ENCODE assay signal across 1 cellular context in the genomic region with DNA sequence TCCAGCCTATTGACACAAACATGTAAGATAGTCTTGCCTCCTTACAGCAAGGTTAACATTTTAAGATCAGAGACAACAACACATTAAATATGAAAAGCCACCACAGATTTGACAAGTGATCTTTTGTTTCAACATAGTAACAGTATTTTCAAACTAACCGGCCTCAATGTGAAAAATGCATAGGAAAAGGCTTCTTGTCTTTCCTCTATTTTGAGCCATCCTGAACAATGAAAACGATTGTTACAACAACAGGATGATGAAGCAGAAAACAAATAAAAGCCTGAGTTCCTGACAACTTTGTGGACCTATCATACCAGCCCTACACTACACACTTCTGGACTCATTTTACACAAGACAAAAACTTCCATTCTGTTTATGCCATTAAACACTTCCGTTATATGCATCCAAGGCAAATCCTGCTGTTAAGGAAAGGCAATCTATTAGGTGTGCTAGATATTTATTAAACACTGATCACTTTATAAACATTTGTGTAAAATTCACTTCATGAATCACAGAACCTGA.
TF ChIP-seq lines count a peak whose summit lies in the region.

No MANE protein-coding gene starts in this region.

TF ChIP-seq in HepG2, 621 proteins besides CTCF, POLR2A, EP300 and RAD21 (continued from another document):
- TF ChIP-seq, protein P1, sequence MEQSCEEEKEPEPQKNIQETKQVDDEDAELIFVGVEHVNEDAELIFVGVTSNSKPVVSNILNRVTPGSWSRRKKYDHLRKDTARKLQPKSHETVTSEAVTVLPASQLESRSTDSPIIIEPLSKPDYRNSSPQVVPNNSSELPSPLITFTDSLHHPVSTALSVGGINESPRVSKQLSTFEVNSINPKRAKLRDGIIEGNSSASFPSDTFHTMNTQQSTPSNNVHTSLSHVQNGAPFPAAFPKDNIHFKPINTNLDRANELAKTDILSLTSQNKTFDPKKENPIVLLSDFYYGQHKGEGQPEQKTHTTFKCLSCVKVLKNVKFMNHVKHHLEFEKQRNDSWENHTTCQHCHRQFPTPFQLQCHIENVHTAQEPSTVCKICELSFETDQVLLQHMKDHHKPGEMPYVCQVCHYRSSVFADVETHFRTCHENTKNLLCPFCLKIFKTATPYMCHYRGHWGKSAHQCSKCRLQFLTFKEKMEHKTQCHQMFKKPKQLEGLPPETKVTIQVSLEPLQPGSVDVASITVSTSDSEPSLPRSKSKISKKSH (CRISPR knock-in tag; IDR thresholded peaks at IDR 0.05; ENCODE audit: borderline replicate concordance): no peak
- no peak for TF ChIP-seq HNF4A (CRISPR knock-in tag; IDR thresholded peaks at IDR 0.05)
- TF ChIP-seq RFX5 (IDR thresholded peaks at IDR 0.05; ENCODE audit: low read depth, low read length): no peak
- TF ChIP-seq MAFK (conservative IDR thresholded peaks at IDR 0.05 in 1 of 2, IDR thresholded peaks at IDR 0.05 in 1 of 2; ENCODE audit: low read length in 2 of 2): peak; percentile 30 to 36; a peak in 1 of 4 replicates
- TF ChIP-seq, protein P2, sequence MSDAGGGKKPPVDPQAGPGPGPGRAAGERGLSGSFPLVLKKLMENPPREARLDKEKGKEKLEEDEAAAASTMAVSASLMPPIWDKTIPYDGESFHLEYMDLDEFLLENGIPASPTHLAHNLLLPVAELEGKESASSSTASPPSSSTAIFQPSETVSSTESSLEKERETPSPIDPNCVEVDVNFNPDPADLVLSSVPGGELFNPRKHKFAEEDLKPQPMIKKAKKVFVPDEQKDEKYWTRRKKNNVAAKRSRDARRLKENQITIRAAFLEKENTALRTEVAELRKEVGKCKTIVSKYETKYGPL (CRISPR knock-in tag; IDR thresholded peaks at IDR 0.05): no peak
- TF ChIP-seq ETV6 (CRISPR knock-in tag; conservative IDR thresholded peaks at IDR 0.05): no peak
- TF ChIP-seq ZNF44 (CRISPR knock-in tag; IDR thresholded peaks at IDR 0.05): no peak
- TF ChIP-seq YEATS2 (CRISPR knock-in tag; IDR thresholded peaks at IDR 0.05; ENCODE audit: borderline replicate concordance): no peak
- TF ChIP-seq, protein P3, sequence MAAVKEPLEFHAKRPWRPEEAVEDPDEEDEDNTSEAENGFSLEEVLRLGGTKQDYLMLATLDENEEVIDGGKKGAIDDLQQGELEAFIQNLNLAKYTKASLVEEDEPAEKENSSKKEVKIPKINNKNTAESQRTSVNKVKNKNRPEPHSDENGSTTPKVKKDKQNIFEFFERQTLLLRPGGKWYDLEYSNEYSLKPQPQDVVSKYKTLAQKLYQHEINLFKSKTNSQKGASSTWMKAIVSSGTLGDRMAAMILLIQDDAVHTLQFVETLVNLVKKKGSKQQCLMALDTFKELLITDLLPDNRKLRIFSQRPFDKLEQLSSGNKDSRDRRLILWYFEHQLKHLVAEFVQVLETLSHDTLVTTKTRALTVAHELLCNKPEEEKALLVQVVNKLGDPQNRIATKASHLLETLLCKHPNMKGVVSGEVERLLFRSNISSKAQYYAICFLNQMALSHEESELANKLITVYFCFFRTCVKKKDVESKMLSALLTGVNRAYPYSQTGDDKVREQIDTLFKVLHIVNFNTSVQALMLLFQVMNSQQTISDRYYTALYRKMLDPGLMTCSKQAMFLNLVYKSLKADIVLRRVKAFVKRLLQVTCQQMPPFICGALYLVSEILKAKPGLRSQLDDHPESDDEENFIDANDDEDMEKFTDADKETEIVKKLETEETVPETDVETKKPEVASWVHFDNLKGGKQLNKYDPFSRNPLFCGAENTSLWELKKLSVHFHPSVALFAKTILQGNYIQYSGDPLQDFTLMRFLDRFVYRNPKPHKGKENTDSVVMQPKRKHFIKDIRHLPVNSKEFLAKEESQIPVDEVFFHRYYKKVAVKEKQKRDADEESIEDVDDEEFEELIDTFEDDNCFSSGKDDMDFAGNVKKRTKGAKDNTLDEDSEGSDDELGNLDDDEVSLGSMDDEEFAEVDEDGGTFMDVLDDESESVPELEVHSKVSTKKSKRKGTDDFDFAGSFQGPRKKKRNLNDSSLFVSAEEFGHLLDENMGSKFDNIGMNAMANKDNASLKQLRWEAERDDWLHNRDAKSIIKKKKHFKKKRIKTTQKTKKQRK (IDR thresholded peaks at IDR 0.05; ENCODE audit: low read length): no peak
- no peak for TF ChIP-seq ZKSCAN5 (CRISPR knock-in tag; IDR thresholded peaks at IDR 0.05)
- TF ChIP-seq ZNF644 (CRISPR knock-in tag; IDR thresholded peaks at IDR 0.05; ENCODE audit: low read depth): no peak
- no peak for TF ChIP-seq HES4 (CRISPR knock-in tag; IDR thresholded peaks at IDR 0.05; ENCODE audit: borderline replicate concordance)
- peak; percentile 31; the same call in 1 of the 2 replicates for TF ChIP-seq TCF7 (IDR thresholded peaks at IDR 0.05; ENCODE audit: low read depth)
- TF ChIP-seq, protein P4, sequence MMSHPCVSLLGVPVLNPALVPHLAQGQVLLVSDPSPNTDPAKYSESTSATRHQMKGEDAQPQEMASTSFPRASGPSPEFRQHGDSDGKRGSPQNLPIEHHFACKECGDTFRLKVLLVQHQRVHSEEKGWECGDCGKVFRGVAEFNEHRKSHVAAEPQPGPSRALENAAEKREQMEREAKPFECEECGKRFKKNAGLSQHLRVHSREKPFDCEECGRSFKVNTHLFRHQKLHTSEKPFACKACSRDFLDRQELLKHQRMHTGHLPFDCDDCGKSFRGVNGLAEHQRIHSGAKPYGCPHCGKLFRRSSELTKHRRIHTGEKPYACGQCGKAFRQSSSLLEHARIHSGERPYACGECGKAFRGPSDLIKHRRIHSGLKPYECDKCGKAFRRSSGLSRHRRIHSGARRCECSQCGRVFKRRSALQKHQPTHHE (CRISPR knock-in tag; IDR thresholded peaks at IDR 0.05; ENCODE audit: borderline replicate concordance): no peak
- TF ChIP-seq ZNF569 (CRISPR knock-in tag; IDR thresholded peaks at IDR 0.05; ENCODE audit: borderline replicate concordance): no peak
- no peak for TF ChIP-seq ZNF564 (CRISPR knock-in tag; IDR thresholded peaks at IDR 0.05)
- no peak for TF ChIP-seq HOXA9 (CRISPR knock-in tag; IDR thresholded peaks at IDR 0.05; ENCODE audit: borderline replicate concordance)
- TF ChIP-seq CREM (IDR thresholded peaks at IDR 0.05): peak; percentile 58
- TF ChIP-seq CREM (CRISPR knock-in tag; IDR thresholded peaks at IDR 0.05): no peak
- TF ChIP-seq ZNF788 (CRISPR knock-in tag; IDR thresholded peaks at IDR 0.05; ENCODE audit: borderline replicate concordance): no peak
- no peak for TF ChIP-seq ZFAT (CRISPR knock-in tag; conservative IDR thresholded peaks at IDR 0.05)
- TF ChIP-seq, protein P5, sequence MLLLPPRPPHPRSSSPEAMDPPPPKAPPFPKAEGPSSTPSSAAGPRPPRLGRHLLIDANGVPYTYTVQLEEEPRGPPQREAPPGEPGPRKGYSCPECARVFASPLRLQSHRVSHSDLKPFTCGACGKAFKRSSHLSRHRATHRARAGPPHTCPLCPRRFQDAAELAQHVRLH (CRISPR knock-in tag; IDR thresholded peaks at IDR 0.05; ENCODE audit: borderline replicate concordance, low read depth): no peak
- no peak for TF ChIP-seq JUND (CRISPR knock-in tag; IDR thresholded peaks at IDR 0.05)
- TF ChIP-seq ZNF17 (CRISPR knock-in tag; IDR thresholded peaks at IDR 0.05): no peak
- no peak for TF ChIP-seq AKAP8 (CRISPR knock-in tag; IDR thresholded peaks at IDR 0.05)
- no peak for TF ChIP-seq XBP1 (CRISPR knock-in tag; IDR thresholded peaks at IDR 0.05)
- TF ChIP-seq, protein P6, sequence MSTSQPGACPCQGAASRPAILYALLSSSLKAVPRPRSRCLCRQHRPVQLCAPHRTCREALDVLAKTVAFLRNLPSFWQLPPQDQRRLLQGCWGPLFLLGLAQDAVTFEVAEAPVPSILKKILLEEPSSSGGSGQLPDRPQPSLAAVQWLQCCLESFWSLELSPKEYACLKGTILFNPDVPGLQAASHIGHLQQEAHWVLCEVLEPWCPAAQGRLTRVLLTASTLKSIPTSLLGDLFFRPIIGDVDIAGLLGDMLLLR (CRISPR knock-in tag; IDR thresholded peaks at IDR 0.05): no peak
- TF ChIP-seq, protein P7, sequence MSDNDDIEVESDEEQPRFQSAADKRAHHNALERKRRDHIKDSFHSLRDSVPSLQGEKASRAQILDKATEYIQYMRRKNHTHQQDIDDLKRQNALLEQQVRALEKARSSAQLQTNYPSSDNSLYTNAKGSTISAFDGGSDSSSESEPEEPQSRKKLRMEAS (IDR thresholded peaks at IDR 0.05): no peak
- no peak for TF ChIP-seq MED13 (CRISPR knock-in tag; IDR thresholded peaks at IDR 0.05)
- TF ChIP-seq, protein P8, sequence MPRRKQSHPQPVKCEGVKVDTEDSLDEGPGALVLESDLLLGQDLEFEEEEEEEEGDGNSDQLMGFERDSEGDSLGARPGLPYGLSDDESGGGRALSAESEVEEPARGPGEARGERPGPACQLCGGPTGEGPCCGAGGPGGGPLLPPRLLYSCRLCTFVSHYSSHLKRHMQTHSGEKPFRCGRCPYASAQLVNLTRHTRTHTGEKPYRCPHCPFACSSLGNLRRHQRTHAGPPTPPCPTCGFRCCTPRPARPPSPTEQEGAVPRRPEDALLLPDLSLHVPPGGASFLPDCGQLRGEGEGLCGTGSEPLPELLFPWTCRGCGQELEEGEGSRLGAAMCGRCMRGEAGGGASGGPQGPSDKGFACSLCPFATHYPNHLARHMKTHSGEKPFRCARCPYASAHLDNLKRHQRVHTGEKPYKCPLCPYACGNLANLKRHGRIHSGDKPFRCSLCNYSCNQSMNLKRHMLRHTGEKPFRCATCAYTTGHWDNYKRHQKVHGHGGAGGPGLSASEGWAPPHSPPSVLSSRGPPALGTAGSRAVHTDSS (CRISPR knock-in tag; conservative IDR thresholded peaks at IDR 0.05): no peak
